ENCODE assay signal across 8 cellular contexts in the genomic region with DNA sequence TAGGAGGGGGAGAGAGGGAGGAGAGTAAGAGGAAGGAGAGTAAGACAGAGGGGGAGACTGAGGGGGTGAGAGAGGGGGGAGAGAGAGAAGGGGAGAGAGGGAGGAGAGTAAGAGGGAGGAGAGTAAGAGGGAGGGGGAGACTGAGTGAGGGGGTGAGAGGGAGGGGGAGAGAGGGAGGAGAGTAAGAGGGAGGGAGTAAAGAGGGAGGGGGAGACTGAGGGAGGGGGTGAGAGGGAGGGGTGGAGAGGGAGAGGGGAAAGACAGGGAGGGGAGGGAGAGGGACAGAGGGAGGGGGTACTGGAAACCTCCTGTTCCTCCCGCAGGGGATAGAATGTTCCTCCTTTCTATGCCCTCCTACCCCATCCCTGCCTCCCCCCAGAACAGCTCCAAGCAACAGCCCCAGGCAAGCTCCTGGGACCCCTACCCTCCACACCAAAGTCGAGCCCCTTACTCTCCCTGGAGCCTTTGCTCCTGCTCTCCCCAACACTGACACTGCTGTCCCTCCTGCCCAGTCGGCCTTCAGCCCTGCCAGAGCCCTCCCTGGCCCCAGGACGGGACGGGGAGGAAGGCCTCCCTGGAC. TPM values are rescaled to one million over a fixed set of nuclear protein-coding genes. Genes with fewer than 3 reads are reported as not detected.
DNase-seq lines count a peak whose midpoint lies in the region; ATAC-seq and TF ChIP-seq lines count a peak whose summit lies in the region.
"Not testable (repeated sequence)": the region's sequence is repeated elsewhere in the genome, so short reads cannot be mapped to it uniquely, and the experiment has no call there.

No MANE protein-coding gene starts in this region.

- not testable (repeated sequence) for H4K20me1 ChIP-seq in GM23248 (ENCODE audit: insufficient read depth); PC-9 (ENCODE audit: insufficient read depth)

- H3K9me3 Mint-ChIP-seq in effector memory CD8-positive, alpha-beta T cell; naive thymus-derived CD4-positive, alpha-beta T cell: not testable (repeated sequence)

- in situ Hi-C loops in ACHN (cut with HindIII; ENCODE audit: low pct_ligation_motif_present, low pct_unique_long_range_greater_than_20kb, low sequenced_read_pairs); GM23248 (cut with MboI): not testable (repeated sequence)

- not testable (repeated sequence) for H3F3A ChIP-seq in GM23248 (ENCODE audit: insufficient read depth); PC-9 (ENCODE audit: insufficient read depth, low read depth)

- H3K79me2 ChIP-seq in GM23248 (ENCODE audit: insufficient read depth); PC-9 (ENCODE audit: low read depth): not testable (repeated sequence)

- not testable (repeated sequence) for H3K4me1 Mint-ChIP-seq in effector memory CD8-positive, alpha-beta T cell (ENCODE audit: low read depth in 2 of 2); naive thymus-derived CD4-positive, alpha-beta T cell

- not testable (repeated sequence) for H3K4me2 ChIP-seq in GM23248 (ENCODE audit: unreplicated experiment); PC-9

- H3K9me2 ChIP-seq in GM23248 (ENCODE audit: insufficient read depth); PC-9 (ENCODE audit: insufficient read depth): not testable (repeated sequence)

- not testable (repeated sequence) for H3K27me3 Mint-ChIP-seq in effector memory CD8-positive, alpha-beta T cell; naive thymus-derived CD4-positive, alpha-beta T cell

- not testable (repeated sequence) for H3K4me1 ChIP-seq in GM23248 (ENCODE audit: insufficient read depth); PC-9 (replicated peaks; ENCODE audit: insufficient read depth); adrenal gland (replicated peaks in 1 of 2); right atrium auricular region; naive thymus-derived CD4-positive, alpha-beta T cell (ENCODE audit: control insufficient read depth in 2 of 2, insufficient read depth in 2 of 2, low read length in 2 of 2)

- H3K4me3 Mint-ChIP-seq in effector memory CD8-positive, alpha-beta T cell = peak overlapping the region; percentile 6 to 35
- H3K4me3 Mint-ChIP-seq in naive thymus-derived CD4-positive, alpha-beta T cell = peak overlapping the region in 4 of 10 donors; percentile 33 to 64 (median 58)

- H3K27ac ChIP-seq in GM23248; PC-9; naive thymus-derived CD4-positive, alpha-beta T cell (ENCODE audit: low read depth, low read length): not testable (repeated sequence)
- H3K27ac ChIP-seq in adrenal gland (peak overlapping the region in 3 of 5 donors; percentile 52 to 88 (median 81)), right atrium auricular region (peak overlapping the region; percentile 49 to 64)

- TF ChIP-seq POLR2A in adrenal gland (IDR thresholded peaks at IDR 0.05) = not testable (repeated sequence)

- BruUV-seq in PC-9 (replicated peaks; lab: Mats Ljungman, UMichigan) = not testable (repeated sequence)

- intact Hi-C loops in PC-9 (cut with micrococcal nuclease; ENCODE audit: unreplicated experiment); adrenal gland (cut with DNase I); naive thymus-derived CD4-positive, alpha-beta T cell (cut with micrococcal nuclease): not testable (repeated sequence)

- not testable (repeated sequence) for TF ChIP-seq CTCF in PC-9 (conservative IDR thresholded peaks at IDR 0.05); adrenal gland (IDR thresholded peaks at IDR 0.05); right atrium auricular region (IDR thresholded peaks at IDR 0.05)

- H3K27ac Mint-ChIP-seq in effector memory CD8-positive, alpha-beta T cell; naive thymus-derived CD4-positive, alpha-beta T cell: not testable (repeated sequence)

- not testable (repeated sequence) for H3K36me3 Mint-ChIP-seq in effector memory CD8-positive, alpha-beta T cell (ENCODE audit: insufficient read depth); naive thymus-derived CD4-positive, alpha-beta T cell

- 66 to 100% methylated on average over 1 to 4 of the region's 5 CpGs for WGBS in GM23248 (ENCODE audit: low coverage in 1 of 2, low lambda C conversion rate in 2 of 2, missing lambda C conversion rate in 2 of 2), 2 experiments
- 0 to 10% (median 9%) methylated on average over 2 to 5 of the region's 5 CpGs for WGBS in adrenal gland, 4 donors

- peak; percentile 82 for DNase-seq in ACHN
- peak; percentile 7 for DNase-seq in GM23248
- peak; percentile 9 to 25 for DNase-seq in PC-9
- peak; percentile 44 to 78 (median 61) for DNase-seq in adrenal gland
- DNase-seq in effector memory CD8-positive, alpha-beta T cell = not testable (repeated sequence)
- DNase-seq in right atrium auricular region (ENCODE audit: low spot score) = peak; percentile 58
- peak in 2 of 9 donors; percentile 30 to 39 for DNase-seq in naive thymus-derived CD4-positive, alpha-beta T cell
- peak; percentile 28 for DNase-seq in smooth muscle cell of the brain vasculature (ENCODE audit: low read depth, low spot score)

- POLR2A ChIA-PET in PC-9 (lab: Charles Lee; ENCODE audit: unreplicated experiment); naive thymus-derived CD4-positive, alpha-beta T cell (lab: Charles Lee): not testable (repeated sequence)

- ATAC-seq in effector memory CD8-positive, alpha-beta T cell (replicated peaks) = not testable (repeated sequence)
- ATAC-seq in naive thymus-derived CD4-positive, alpha-beta T cell = peak; percentile 10

- H3K9me3 ChIP-seq in GM23248 (ENCODE audit: low read depth); PC-9 (ENCODE audit: insufficient read depth, low read depth); adrenal gland (replicated peaks in 1 of 3); right atrium auricular region; naive thymus-derived CD4-positive, alpha-beta T cell (ENCODE audit: control insufficient read depth in 2 of 3, low read length in 3 of 3): not testable (repeated sequence)

- H2AFZ ChIP-seq in GM23248, PC-9: not testable (repeated sequence)

- CTCF ChIA-PET in PC-9 (lab: Charles Lee); naive thymus-derived CD4-positive, alpha-beta T cell (lab: Charles Lee): not testable (repeated sequence)

- H3K27me3 ChIP-seq in GM23248 (replicated peaks; ENCODE audit: insufficient read depth); PC-9 (ENCODE audit: insufficient read depth, low read depth); adrenal gland; right atrium auricular region; naive thymus-derived CD4-positive, alpha-beta T cell (ENCODE audit: control insufficient read depth in 2 of 2, insufficient read depth in 2 of 2, low read length in 2 of 2): not testable (repeated sequence)

- H3K36me3 ChIP-seq in GM23248 (ENCODE audit: low read depth); PC-9 (ENCODE audit: low read depth); adrenal gland (replicated peaks in 1 of 2); right atrium auricular region; naive thymus-derived CD4-positive, alpha-beta T cell (ENCODE audit: control insufficient read depth in 2 of 3, insufficient read depth in 3 of 3, low read length in 3 of 3): not testable (repeated sequence)

- H3K4me3 ChIP-seq in GM23248; PC-9; naive thymus-derived CD4-positive, alpha-beta T cell (ENCODE audit: low read length): not testable (repeated sequence)
- peak overlapping the region in 1 of 4 donors; percentile 44 for H3K4me3 ChIP-seq in adrenal gland
- H3K4me3 ChIP-seq in right atrium auricular region = peak overlapping the region in 1 of 2 donors; percentile 27

- not testable (repeated sequence) for H3K9ac ChIP-seq in GM23248

RNA-seq across cellular contexts. Expression of a gene that starts 4.8 kb away (rescaled TPM):
- total RNA-seq in GM23248 (2014; rRNA removed; shearing (Covaris generic)) = 0.13 and 1.1 TPM in 2 replicates
- 0.72 and 1.0 TPM in 2 replicates for polyA plus RNA-seq in GM23248 (2016; fragmentation: Nextera tagmentation; extraction: Ambion mirVana)
- 1.2 and 5.8 TPM in 2 replicates for total RNA-seq in PC-9 (2021)
- total RNA-seq in adrenal gland = 10 to 100 TPM; 12.1 to 40.5 (median 24.6) TPM
- 100 to 1,000 TPM in 1 of 3 donors, 10 to 100 TPM in 1, 1 to 10 TPM in 1; 1.9 to 150 (median 66.8) TPM for polyA plus RNA-seq in adrenal gland
- 1 to 10 TPM; 4.3 to 7.5 TPM for total RNA-seq in right atrium auricular region
- total RNA-seq in naive thymus-derived CD4-positive, alpha-beta T cell = 10 to 100 TPM; 16.6 to 36.3 (median 24.0) TPM
- 10 to 100 TPM; 11.3 to 15.9 TPM for polyA plus RNA-seq in naive thymus-derived CD4-positive, alpha-beta T cell

RNA-seq across cellular contexts. Expression of a gene that starts 30.8 kb away (rescaled TPM):
- total RNA-seq in GM23248 (2014; rRNA removed; shearing (Covaris generic)) = 1.6 TPM in 1 of 2 replicates, not detected in the other
- polyA plus RNA-seq in GM23248 (2016; fragmentation: Nextera tagmentation; extraction: Ambion mirVana) = 0.39 and 0.83 TPM in 2 replicates
- 24.3 and 36.8 TPM in 2 replicates for total RNA-seq in PC-9 (2021)
- total RNA-seq in adrenal gland = 10 to 100 TPM in 1 of 8 donors, 1 to 10 TPM in 5, under 1 TPM in 2; 0.41 to 13.9 (median 3.4) TPM
- polyA plus RNA-seq in adrenal gland = 10 to 100 TPM in 2 of 3 donors, 1 to 10 TPM in 1; 2.4 to 62.9 (median 17.8) TPM
- under 1 TPM; 0.83 to 0.89 TPM for total RNA-seq in right atrium auricular region
- 10 to 100 TPM; 22.8 to 85.3 (median 64.6) TPM for total RNA-seq in naive thymus-derived CD4-positive, alpha-beta T cell
- polyA plus RNA-seq in naive thymus-derived CD4-positive, alpha-beta T cell = 1 to 10 TPM; 3.4 to 6.7 TPM

RNA-seq across cellular contexts. Expression of a gene that starts 34.0 kb away (rescaled TPM):
- 11.3 and 15.5 TPM in 2 replicates for total RNA-seq in GM23248 (2014; rRNA removed; shearing (Covaris generic))
- polyA plus RNA-seq in GM23248 (2016; fragmentation: Nextera tagmentation; extraction: Ambion mirVana) (75.4 and 77.7 TPM in 2 replicates), adrenal gland (100 to 1,000 TPM in 2 of 3 donors, 10 to 100 TPM in 1; 75.8 to 295 (median 172) TPM)
- total RNA-seq in PC-9 (2021) (50.2 and 66.9 TPM in 2 replicates), adrenal gland (10 to 100 TPM; 15.0 to 63.5 (median 52.5) TPM), right atrium auricular region (10 to 100 TPM; 19.2 to 34.8 TPM)
- total RNA-seq in naive thymus-derived CD4-positive, alpha-beta T cell = 10 to 100 TPM; 36.9 to 47.7 (median 41.3) TPM
- polyA plus RNA-seq in naive thymus-derived CD4-positive, alpha-beta T cell = 100 to 1,000 TPM in 1 of 2 donors, 10 to 100 TPM in 1; 64.2 to 109 TPM

RNA-seq across cellular contexts. Expression of a gene that starts 38.3 kb away (rescaled TPM):
- not detected in 2 replicates for total RNA-seq in GM23248 (2014; rRNA removed; shearing (Covaris generic))
- 0.20 and 0.59 TPM in 2 replicates for polyA plus RNA-seq in GM23248 (2016; fragmentation: Nextera tagmentation; extraction: Ambion mirVana)
- not detected in 2 replicates for total RNA-seq in PC-9 (2021)
- under 1 TPM in 2 of 8 donors, not detected in 6; 0.15 to 0.29 TPM for total RNA-seq in adrenal gland
- polyA plus RNA-seq in adrenal gland = under 1 TPM in 1 of 3 donors, not detected in 2; 0.17 TPM
- under 1 TPM in 1 of 2 donors, not detected in 1; 0.16 TPM for total RNA-seq in right atrium auricular region
- total RNA-seq in naive thymus-derived CD4-positive, alpha-beta T cell = 1 to 10 TPM in 1 of 5 experiments, under 1 TPM in 3, not detected in 1; 0.29 to 1.1 (median 0.32) TPM
- polyA plus RNA-seq in naive thymus-derived CD4-positive, alpha-beta T cell = under 1 TPM; 0.33 to 0.35 TPM

RNA-seq across cellular contexts. Expression of a gene that starts 47.9 kb away (rescaled TPM):
- 18.3 and 21.8 TPM in 2 replicates for total RNA-seq in GM23248 (2014; rRNA removed; shearing (Covaris generic))
- polyA plus RNA-seq in GM23248 (2016; fragmentation: Nextera tagmentation; extraction: Ambion mirVana) (15.3 and 16.2 TPM in 2 replicates), adrenal gland (10 to 100 TPM in 2 of 3 donors, 1 to 10 TPM in 1; 7.3 to 24.5 (median 22.9) TPM)
- total RNA-seq in PC-9 (2021) (35.3 and 57.9 TPM in 2 replicates), adrenal gland (10 to 100 TPM; 13.0 to 48.9 (median 25.1) TPM), right atrium auricular region (10 to 100 TPM in 1 of 2 donors, 1 to 10 TPM in 1; 9.8 to 13.7 TPM)
- total RNA-seq in naive thymus-derived CD4-positive, alpha-beta T cell = 10 to 100 TPM; 12.4 to 25.3 (median 24.7) TPM
- 10 to 100 TPM in 1 of 2 donors, 1 to 10 TPM in 1; 8.7 to 18.5 TPM for polyA plus RNA-seq in naive thymus-derived CD4-positive, alpha-beta T cell
